Comparison of ENCODE assay signal across 7 cellular contexts in the genomic region with DNA sequence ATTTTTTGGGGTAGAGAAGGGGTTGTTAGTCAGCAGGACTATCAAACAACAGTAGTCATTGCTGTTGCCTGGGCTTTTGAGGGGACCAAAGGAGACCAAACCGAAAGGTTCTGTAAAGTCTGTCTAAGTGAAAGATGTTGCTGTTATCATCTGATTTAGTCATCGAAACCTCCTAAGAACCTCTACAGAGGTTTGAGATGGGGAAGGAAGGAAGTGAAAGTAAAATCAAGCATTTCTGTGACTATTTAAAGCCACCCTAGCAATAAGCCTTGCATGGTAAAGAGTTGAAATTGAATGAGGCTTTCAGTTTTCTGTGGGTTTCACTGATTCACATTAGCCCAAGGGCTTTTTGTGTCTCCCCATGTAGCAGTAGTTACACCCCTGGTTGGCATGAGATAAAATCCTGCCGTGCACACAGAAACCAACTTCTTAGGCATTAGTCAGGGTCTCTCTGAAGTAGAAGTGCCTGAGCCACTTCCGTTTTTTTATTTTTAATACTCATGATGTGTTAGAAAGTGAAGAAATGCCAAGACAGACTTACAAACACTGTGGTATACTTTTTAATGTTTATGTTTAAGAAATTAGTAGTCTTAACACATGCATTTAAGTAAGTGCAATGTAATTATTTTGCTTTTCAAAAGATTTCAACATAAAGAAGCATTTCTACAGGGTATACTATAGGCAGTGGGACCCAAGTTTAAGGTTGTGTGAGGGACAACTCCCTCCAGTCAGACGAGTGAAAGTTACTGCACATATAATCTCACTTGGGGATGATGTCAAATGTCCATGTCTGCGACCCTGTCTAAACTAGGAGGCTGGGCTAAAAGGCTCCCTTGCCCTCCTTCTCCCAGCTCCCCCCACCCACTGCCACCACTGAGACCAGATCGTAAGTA. TPM values are rescaled to one million over a fixed set of nuclear protein-coding genes. Genes with fewer than 3 reads are reported as not detected.
A peak's percentile ranks its signal among the peaks of the same experiment; 100 is the strongest.
DNase-seq lines count a peak whose midpoint lies in the region; ATAC-seq and FAIRE-seq lines count a peak whose summit lies in the region.

No MANE protein-coding gene starts in this region.

- H3K27me3 Mint-ChIP-seq in T-helper 1 cell treated with Interleukin-12 subunit alpha and Interleukin-12 subunit beta and Interleukin-4 antibody, amounts not matched to agents 30 μg/mL and 1 μg/mL, for 36 hours (ENCODE audit: low read depth) = peaks cover 85% of the 10 kb centered on the region
- peaks cover 9 to 12% of the 10 kb centered on the region in 2 donors for H3K27me3 Mint-ChIP-seq in natural killer cell treated with Interleukin-12 subunit alpha and Interleukin-12 subunit beta and Interleukin-15 and Interleukin-18, amount 100 ng/mL, for 72 hours

- peak overlapping the region; percentile 18 for H3K27ac Mint-ChIP-seq in T-helper 1 cell treated with Interleukin-12 subunit alpha and Interleukin-12 subunit beta and Interleukin-4 antibody, amounts not matched to agents 30 μg/mL and 1 μg/mL, for 36 hours
- H3K27ac Mint-ChIP-seq in natural killer cell treated with Interleukin-12 subunit alpha and Interleukin-12 subunit beta and Interleukin-15 and Interleukin-18, amount 100 ng/mL, for 72 hours = peak overlapping the region; percentile 64 to 84

- no peaks in the 10 kb centered on the region for H3K9me3 Mint-ChIP-seq in T-helper 1 cell treated with Interleukin-12 subunit alpha and Interleukin-12 subunit beta and Interleukin-4 antibody, amounts not matched to agents 30 μg/mL and 1 μg/mL, for 36 hours
- H3K9me3 Mint-ChIP-seq in natural killer cell treated with Interleukin-12 subunit alpha and Interleukin-12 subunit beta and Interleukin-15 and Interleukin-18, amount 100 ng/mL, for 72 hours = no peaks in the 10 kb centered on the region

- H3K4me1 Mint-ChIP-seq in T-helper 1 cell treated with Interleukin-12 subunit alpha and Interleukin-12 subunit beta and Interleukin-4 antibody, amounts not matched to agents 30 μg/mL and 1 μg/mL, for 36 hours (ENCODE audit: low read depth) = peaks cover 26% of the 10 kb centered on the region
- peaks cover 32 to 39% of the 10 kb centered on the region in 2 donors for H3K4me1 Mint-ChIP-seq in natural killer cell treated with Interleukin-12 subunit alpha and Interleukin-12 subunit beta and Interleukin-15 and Interleukin-18, amount 100 ng/mL, for 72 hours (ENCODE audit: low read depth in 2 of 2)

- peak; percentile 97 for ATAC-seq in HG03135 (IDR thresholded peaks at IDR 0.05; ENCODE audit: unreplicated experiment)
- ATAC-seq in natural killer cell treated with Interleukin-12 subunit alpha and Interleukin-12 subunit beta and Interleukin-15 and Interleukin-18, amount 100 ng/mL, for 72 hours = peak; percentile 90 to 92

- H3K4me3 Mint-ChIP-seq in T-helper 1 cell treated with Interleukin-12 subunit alpha and Interleukin-12 subunit beta and Interleukin-4 antibody, amounts not matched to agents 30 μg/mL and 1 μg/mL, for 36 hours = peak overlapping the region; percentile 55
- peak overlapping the region; percentile 76 for H3K4me3 Mint-ChIP-seq in natural killer cell treated with Interleukin-12 subunit alpha and Interleukin-12 subunit beta and Interleukin-15 and Interleukin-18, amount 100 ng/mL, for 72 hours

- no peaks in the 10 kb centered on the region for H3K36me3 Mint-ChIP-seq in T-helper 1 cell treated with Interleukin-12 subunit alpha and Interleukin-12 subunit beta and Interleukin-4 antibody, amounts not matched to agents 30 μg/mL and 1 μg/mL, for 36 hours (ENCODE audit: low read depth)
- H3K36me3 Mint-ChIP-seq in natural killer cell treated with Interleukin-12 subunit alpha and Interleukin-12 subunit beta and Interleukin-15 and Interleukin-18, amount 100 ng/mL, for 72 hours = no peaks in the 10 kb centered on the region

- DNase-seq in GM19239 (ENCODE audit: insufficient read length, low spot score) (peak; percentile 50), astrocyte of the hippocampus (ENCODE audit: low read depth, low spot score) (peak; percentile 34), NCI-H2171 (lab: John Stamatoyannopoulos, UW) (no peak), NCI-H1105 treated with DMSO at 0.1 percent for 48 hours (lab: John Stamatoyannopoulos, UW) (no peak)
- peak; percentile 61 for DNase-seq in natural killer cell treated with Interleukin-12 subunit alpha and Interleukin-12 subunit beta and Interleukin-15 and Interleukin-18, amount 100 ng/mL, for 72 hours (ENCODE audit: low spot score)

- FAIRE-seq in GM19239 (lab: Jason Lieb, UNC) = peak; percentile 99

RNA-seq across cellular contexts. Expression of a gene that starts 50.4 kb away (rescaled TPM):
- total RNA-seq in natural killer cell treated with Interleukin-12 subunit alpha and Interleukin-12 subunit beta and Interleukin-15 and Interleukin-18, amount 100 ng/mL, for 72 hours = 10 to 100 TPM; 37.1 to 56.1 TPM

Comparison
In these comparisons a context has a peak if more than half of its experiments do, and no peak if none do; other contexts are left out.
1. DNase-seq: peak in GM19239 (single experiment), astrocyte of the hippocampus (single experiment) and natural killer cell treated with Interleukin-12 subunit alpha and Interleukin-12 subunit beta and Interleukin-15 and Interleukin-18, amount 100 ng/mL, for 72 hours (single experiment); none in NCI-H2171 (single experiment) and NCI-H1105 treated with DMSO at 0.1 percent for 48 hours (single experiment).